8 cellular contexts compared by ENCODE assay signal in genomic region chrX:15335135-15336022, GRCh38. TPM values are rescaled to one million over a fixed set of nuclear protein-coding genes. Genes with fewer than 3 reads are reported as not detected.
DNase-seq lines count a peak whose midpoint lies in the region; ATAC-seq, FAIRE-seq and TF ChIP-seq lines count a peak whose summit lies in the region.

Gene PIGA, minus strand, starts transcription at chrX:15335523. Its CDS starts 3,593 bp downstream, at chrX:15331930.

- peak; percentile 97 for ATAC-seq in GM19043 (IDR thresholded peaks at IDR 0.05; ENCODE audit: low read depth, unreplicated experiment)
- ATAC-seq in HG03378 (IDR thresholded peaks at IDR 0.05; ENCODE audit: unreplicated experiment), result peak; percentile 96

- peak; percentile 98 for FAIRE-seq in kidney (lab: Jason Lieb, UNC)

- H3K4me3 ChIP-seq in AG10803 (ENCODE audit: low read length), result peak within 1 kb of the TSS; percentile 75
- peak within 1 kb of the TSS; percentile 82 to 84 for H3K4me3 ChIP-seq in kidney (ENCODE audit: low read length in 2 of 2)

- peak within 1 kb of the TSS; percentile 77 to 81 for H3K9ac ChIP-seq in kidney (ENCODE audit: low read length in 2 of 2)

- intact Hi-C loops in kidney (cut with DNase I), result no loop called here

- DNase-seq in AG10803 (ENCODE audit: low read depth) (peak; percentile 95), NCI-H460 (ENCODE audit: extremely low read depth, low read depth) (peak; percentile 96), cerebellum (ENCODE audit: low spot score) (peak; percentile 93), kidney (peak; percentile 99)
- DNase-seq in activated CD4-positive, CD25-positive, alpha-beta regulatory T cell treated with anti-CD3 and anti-CD28 coated beads, Interleukin-2, amount 50 U/mL, for 72 hours, result peak; percentile 85
- peak; percentile 91 for DNase-seq in stimulated activated CD4-positive, alpha-beta T cell treated with anti-CD3 and anti-CD28 coated beads, Interleukin-15, amount 100 ng/mL, for 24 hours

- H3K4me1 ChIP-seq in kidney (ENCODE audit: control insufficient read depth in 1 of 2, insufficient read depth in 1 of 2, low read depth in 1 of 2, low read length in 2 of 2), result no peaks in the 10 kb centered on the region

- H3K9me3 ChIP-seq in kidney (ENCODE audit: control insufficient read depth in 1 of 2, low read length in 2 of 2), result no peaks in the 10 kb centered on the region

- TF ChIP-seq CTCF in AG10803 (conservative IDR thresholded peaks at IDR 0.05; ENCODE audit: low read length) (no peak), kidney (IDR thresholded peaks at IDR 0.05; ENCODE audit: borderline replicate concordance, extremely low read depth, insufficient read depth) (no peak)

- H3K27ac ChIP-seq in kidney (ENCODE audit: low read depth in 2 of 2, low read length in 2 of 2), result peak within 1 kb of the TSS; percentile 78 to 80

- H3K36me3 ChIP-seq in kidney (ENCODE audit: control insufficient read depth in 1 of 2, insufficient read depth in 2 of 2, low read length in 2 of 2), result peaks cover 3 to 4% of the 10 kb centered on the region in 2 donors

RNA-seq across cellular contexts. Expression of gene PIGA, which starts in this region (rescaled TPM):
- 19.9 and 23.9 TPM in 2 replicates for total RNA-seq in NCI-H460 (2014; rRNA removed; shearing (Covaris generic))
- polyA plus RNA-seq in NCI-H460 (2014; cell fraction: nucleus; rRNA removed), result 16.1 and 26.2 TPM in 2 replicates
- 17.9 TPM for total RNA-seq in cerebellum
- 15.5 TPM for total RNA-seq in kidney
- polyA plus RNA-seq in kidney (ENCODE audit: insufficient read depth, low read depth, low replicate concordance), result 5.7 TPM

Comparison
In these comparisons a context has a peak if more than half of its experiments do, and no peak if none do; other contexts are left out.
1. Peak in every context shown above with its lines: DNase-seq, ATAC-seq, H3K4me3 ChIP-seq and H3K27ac ChIP-seq.